ENCODE assay signal across 19 cellular contexts in genomic region chr4:186592961-186593586, GRCh38. TPM values are rescaled to one million over a fixed set of nuclear protein-coding genes. Genes with fewer than 3 reads are reported as not detected.
DNase-seq lines count a peak whose midpoint lies in the region; ATAC-seq, FAIRE-seq and TF ChIP-seq lines count a peak whose summit lies in the region.
"Had no signal": no experiment of that assay in that cellular context is flagged by ENCODE, and none has a peak within 500 bp of the region (broad histone marks: within the 10 kb centered on the region; RNA-seq: fewer than 3 reads in every experiment).

No MANE protein-coding gene starts in this region.

- H3K4me2 ChIP-seq in HepG2 (ENCODE audit: low read depth, low read length): no peak overlapping the region

- H3K9me3 ChIP-seq in adipocyte (ENCODE audit: control insufficient read depth, low read length) (no peaks in the 10 kb centered on the region), HepG2 (ENCODE audit: low read length) (no peaks in the 10 kb centered on the region), gastroesophageal sphincter (no peaks in the 10 kb centered on the region), T-helper 17 cell (ENCODE audit: control insufficient read depth, low read length, poor library complexity, severe bottlenecking) (no peaks in the 10 kb centered on the region)
- H3K9me3 ChIP-seq: Caco-2 had no signal

- H3K4me1 Mint-ChIP-seq in T-helper 17 cell: no peaks in the 10 kb centered on the region
- H3K4me1 Mint-ChIP-seq: CD4-positive, CD25-positive, alpha-beta regulatory T cell had no signal

- H3K4me3 Mint-ChIP-seq in T-helper 17 cell: no peak overlapping the region
- H3K4me3 Mint-ChIP-seq: CD4-positive, CD25-positive, alpha-beta regulatory T cell had no signal

- H3K4me1 ChIP-seq in adipocyte (ENCODE audit: control insufficient read depth, insufficient read depth, low read length): no peaks in the 10 kb centered on the region
- H3K4me1 ChIP-seq in HepG2 (ENCODE audit: insufficient read depth, low read length): no peaks in the 10 kb centered on the region
- H3K4me1 ChIP-seq in gastroesophageal sphincter: no peaks in the 10 kb centered on the region
- H3K4me1 ChIP-seq: Caco-2 had no signal

- no peak for TF ChIP-seq EP300 in HepG2 (IDR thresholded peaks at IDR 0.05; ENCODE audit: low read depth in 2 of 2, low read length in 2 of 2)
- TF ChIP-seq EP300 in HepG2 (CRISPR knock-in tag; IDR thresholded peaks at IDR 0.05; ENCODE audit: borderline replicate concordance): no peak
- TF ChIP-seq EP300 in gastroesophageal sphincter (IDR thresholded peaks at IDR 0.05): no peak

- H3K27ac ChIP-seq in HepG2 (ENCODE audit: extremely low read length, insufficient read depth, low read length): no peak overlapping the region
- H3K27ac ChIP-seq in gastroesophageal sphincter: no peak overlapping the region
- H3K27ac ChIP-seq: GM23248 had no signal

- intact Hi-C loops in HepG2 (cut with micrococcal nuclease; ENCODE audit: unreplicated experiment): no loop called here

- no peak for TF ChIP-seq CTCF in HepG2 (CRISPR knock-in tag; IDR thresholded peaks at IDR 0.05)
- TF ChIP-seq CTCF in gastroesophageal sphincter (IDR thresholded peaks at IDR 0.05): no peak

- no TSS peak for BruUV-seq in HepG2 (replicated peaks; lab: Mats Ljungman, UMichigan)

- H3K9ac ChIP-seq in adipocyte (ENCODE audit: low read length) (no peak overlapping the region), HepG2 (ENCODE audit: insufficient read depth, low read depth, low read length) (no peak overlapping the region)
- H3K9ac ChIP-seq: GM23248 had no signal

- no peaks in the 10 kb centered on the region for H3K79me2 ChIP-seq in HepG2 (ENCODE audit: insufficient read depth, low read length)

- peaks cover 97% of the 10 kb centered on the region for H3K36me3 ChIP-seq in adipocyte (ENCODE audit: control insufficient read depth, insufficient read depth, low read length, severe bottlenecking)
- H3K36me3 ChIP-seq in HepG2 (replicated peaks in 1 of 2; ENCODE audit: control insufficient read depth in 1 of 2, insufficient read depth in 2 of 2, low read length in 2 of 2): peaks cover 28 to 83% of the 10 kb centered on the region in 2 experiments
- peaks cover 0 to 78% of the 10 kb centered on the region in 2 donors for H3K36me3 ChIP-seq in gastroesophageal sphincter

- no peaks in the 10 kb centered on the region for H4K20me1 ChIP-seq in HepG2 (ENCODE audit: insufficient read depth, low read length)

- H3K4me3 ChIP-seq in Jurkat, Clone E6-1 (ENCODE audit: low read length): peak overlapping the region; percentile 43
- no peak overlapping the region for H3K4me3 ChIP-seq in adipocyte (ENCODE audit: low read length)
- H3K4me3 ChIP-seq in HepG2 (replicated peaks in 1 of 3; ENCODE audit: insufficient read depth in 1 of 3, low read depth in 2 of 3, low read length in 3 of 3): no peak overlapping the region
- no peak overlapping the region for H3K4me3 ChIP-seq in gastroesophageal sphincter
- H3K4me3 ChIP-seq: GM23248 had no signal

- no peak overlapping the region for H3K27ac Mint-ChIP-seq in T-helper 17 cell
- H3K27ac Mint-ChIP-seq: CD4-positive, CD25-positive, alpha-beta regulatory T cell had no signal

- TF ChIP-seq RAD21 in HepG2 (CRISPR knock-in tag; IDR thresholded peaks at IDR 0.05): no peak

- H3K27me3 Mint-ChIP-seq in T-helper 17 cell: peaks cover 4% of the 10 kb centered on the region
- H3K27me3 Mint-ChIP-seq: CD4-positive, CD25-positive, alpha-beta regulatory T cell had no signal

- CTCF ChIA-PET in HepG2 (lab: Yijun Ruan, JAX; ENCODE audit: low intra/inter-chr PET ratio, low total read pairs): no interaction called here

- no peaks in the 10 kb centered on the region for H3K27me3 ChIP-seq in adipocyte (replicated peaks; ENCODE audit: control insufficient read depth, insufficient read depth, low read length)
- H3K27me3 ChIP-seq in HepG2 (ENCODE audit: control insufficient read depth in 1 of 2, insufficient read depth in 2 of 2, low read length in 2 of 2): no peaks in the 10 kb centered on the region
- H3K27me3 ChIP-seq in gastroesophageal sphincter: no peaks in the 10 kb centered on the region

- H3K36me3 Mint-ChIP-seq in T-helper 17 cell (ENCODE audit: low read depth): no peaks in the 10 kb centered on the region
- H3K36me3 Mint-ChIP-seq: CD4-positive, CD25-positive, alpha-beta regulatory T cell had no signal

- no peak overlapping the region for H2AFZ ChIP-seq in HepG2 (ENCODE audit: low read length)
- H2AFZ ChIP-seq: GM23248 had no signal

- in situ Hi-C loops in HepG2 (cut with HindIII; ENCODE audit: extremely low pct_ligation_motif_present, low pct_unique_long_range_greater_than_20kb): no loop called here

- POLR2A ChIA-PET in HepG2 (lab: Yijun Ruan, JAX): no interaction called here

- ATAC-seq in HepG2 (no peak), HG03469 (IDR thresholded peaks at IDR 0.05; ENCODE audit: unreplicated experiment) (no peak), gastroesophageal sphincter (no peak), T-helper 17 cell (no peak)

- DNase-seq in AG08395 (ENCODE audit: low spot score) (peak; percentile 65), adipocyte (ENCODE audit: low read depth) (peak; percentile 40), HepG2 (ENCODE audit: low spot score) (no peak), EL (no peak), T-helper 17 cell (no peak)
- DNase-seq in Jurkat, Clone E6-1 (ENCODE audit: low read depth, low spot score): peak; percentile 76
- DNase-seq: Caco-2; CD4-positive, CD25-positive, alpha-beta regulatory T cell; GM23248; KG1; MM.1S; NCI-H1092 treated with DMSO at 0.1 percent for 48 hours; NCI-H2227 treated with DMSO at 0.1 percent for 48 hours; NCI-H524; SHP77 treated with DMSO at 0.1 percent for 48 hours had no signal

- no peak for TF ChIP-seq POLR2A in HepG2 (IDR thresholded peaks at IDR 0.05; ENCODE audit: insufficient read depth in 1 of 2, low read depth in 2 of 2, low read length in 2 of 2)
- no peak for TF ChIP-seq POLR2A in gastroesophageal sphincter (IDR thresholded peaks at IDR 0.05)

- no peak for FAIRE-seq in HepG2 (lab: Jason Lieb, UNC)
- FAIRE-seq: A204.1, RCC 7860 had no signal

- WGBS in HepG2 (ENCODE audit: low lambda C conversion rate): 93% methylated on average over 13 of the region's 13 CpGs
- WGBS in gastroesophageal sphincter (ENCODE audit: low coverage in 1 of 2), 2 donors: 80 to 94% methylated on average over 12 to 13 of the region's 13 CpGs

TF ChIP-seq in HepG2, 621 proteins besides CTCF, POLR2A, EP300 and RAD21:
- TF ChIP-seq ZNF598 (CRISPR knock-in tag; IDR thresholded peaks at IDR 0.05; ENCODE audit: borderline replicate concordance): no peak
- TF ChIP-seq POLR2G (IDR thresholded peaks at IDR 0.05; ENCODE audit: low read depth, low read length): peak; percentile 23; the same call in 1 of the 2 replicates
- no peak for TF ChIP-seq SALL1 (CRISPR knock-in tag; IDR thresholded peaks at IDR 0.05)
- no peak for TF ChIP-seq TOE1 (CRISPR knock-in tag; IDR thresholded peaks at IDR 0.05)
TF ChIP-seq in HepG2: peak in this region for 1.

RNA-seq across cellular contexts. Expression of gene MTNR1A, which starts 37.7 kb away (rescaled TPM):
- not detected for polyA plus RNA-seq in Jurkat, Clone E6-1 (2012; ENCODE audit: insufficient read depth, insufficient read length)
- total RNA-seq in HepG2 (2016; rRNA removed; fragmentation: Illumina TruSeq; extraction: Trizol) (not detected in 2 replicates), gastroesophageal sphincter (not detected), T-helper 17 cell (not detected)
- not detected in 2 replicates for total RNA-seq in HepG2 (2016; cell fraction: cytosol; rRNA removed; fragmentation: Illumina TruSeq; extraction: Trizol; ENCODE audit: low read depth)
- not detected in 2 replicates for total RNA-seq in HepG2 (2016; cell fraction: insoluble cytoplasmic fraction; rRNA removed; fragmentation: Illumina TruSeq; extraction: Trizol)
- total RNA-seq in HepG2 (2016; cell fraction: membrane; rRNA removed; fragmentation: Illumina TruSeq; extraction: Trizol): not detected in 2 replicates
- not detected in 2 replicates for total RNA-seq in HepG2 (2016; cell fraction: nucleus; rRNA removed; fragmentation: Illumina TruSeq; extraction: Trizol)
- 0.08 TPM in 1 of 2 replicates, not detected in the other for polyA plus RNA-seq in HepG2 (2011; rRNA removed)
- not detected in 2 replicates for polyA plus RNA-seq in HepG2 (2011; cell fraction: cytosol; rRNA removed)
- polyA plus RNA-seq in HepG2 (2011; cell fraction: nucleus; rRNA removed): not detected in 2 replicates
- not detected in 2 replicates for polyA plus RNA-seq in HepG2 (2012)
- not detected in 2 replicates for polyA plus RNA-seq in HepG2 (2016; cell fraction: cytosol; fragmentation: Illumina TruSeq; extraction: Trizol; ENCODE audit: low read depth)
- polyA plus RNA-seq in HepG2 (2016; cell fraction: insoluble cytoplasmic fraction; fragmentation: Illumina TruSeq; extraction: Trizol; ENCODE audit: low read depth): not detected in 2 replicates
- not detected in 2 replicates for polyA plus RNA-seq in HepG2 (2016; cell fraction: membrane; fragmentation: Illumina TruSeq; extraction: Trizol; ENCODE audit: low read depth)
- polyA plus RNA-seq in HepG2 (2016; cell fraction: nucleus; fragmentation: Illumina TruSeq; extraction: Trizol; ENCODE audit: insufficient read depth, low read depth): not detected in 2 replicates
- polyA minus RNA-seq in HepG2 (2011; rRNA and poly(A)+ RNA removed; ENCODE audit: low replicate concordance): 0.40 TPM in 1 of 2 replicates, not detected in the other
- not detected in 2 replicates for polyA minus RNA-seq in HepG2 (2011; cell fraction: cytosol; rRNA and poly(A)+ RNA removed)
- not detected in 2 replicates for polyA minus RNA-seq in HepG2 (2011; cell fraction: nucleus; rRNA and poly(A)+ RNA removed)
- total RNA-seq: Caco-2; CD4-positive, CD25-positive, alpha-beta regulatory T cell; GM23248 had no signal
- polyA plus RNA-seq: CD4-positive, CD25-positive, alpha-beta regulatory T cell; GM23248 had no signal

Comparison
In these comparisons a context has a peak if more than half of its experiments do, and no peak if none do; other contexts are left out.
1. DNase-seq: peak in AG08395 (single experiment), Jurkat, Clone E6-1 (single experiment) and adipocyte (single experiment); none in HepG2 (single experiment), EL (single experiment) and T-helper 17 cell (0 of 3).